In genomic region chr17:31008374-31009035, GRCh38 we compare ENCODE assay signal across 8 cellular contexts. TPM values are rescaled to one million over a fixed set of nuclear protein-coding genes. Genes with fewer than 3 reads are reported as not detected.
DNase-seq lines count a peak whose midpoint lies in the region; ATAC-seq and TF ChIP-seq lines count a peak whose summit lies in the region.

No MANE protein-coding gene starts in this region.

- TF ChIP-seq CTCF in right atrium auricular region (IDR thresholded peaks at IDR 0.05): no peak
- no peak for TF ChIP-seq CTCF in type B pancreatic cell (conservative IDR thresholded peaks at IDR 0.05)

- H3K27me3 Mint-ChIP-seq in type B pancreatic cell: peaks cover 24% of the 10 kb centered on the region

- peak; percentile 79 for DNase-seq in ELR (ENCODE audit: low read depth)
- peak; percentile 28 for DNase-seq in T follicular helper cell (ENCODE audit: low read depth)
- DNase-seq in right atrium auricular region (ENCODE audit: low spot score): peak; percentile 62
- DNase-seq in posterior cingulate gyrus: peak; percentile 36 to 91 (median 50)
- DNase-seq in type B pancreatic cell (ENCODE audit: extremely low spot score, unreplicated experiment): peak; percentile 76

- peak overlapping the region; percentile 89 for H3K4me3 Mint-ChIP-seq in type B pancreatic cell

- H3K4me1 ChIP-seq in right atrium auricular region: peaks cover 0 to 8% of the 10 kb centered on the region in 2 donors

- intact Hi-C loops in posterior cingulate gyrus (cut with DNase I): no loop called here

- peaks cover 14% of the 10 kb centered on the region for H3K4me1 Mint-ChIP-seq in type B pancreatic cell (ENCODE audit: unreplicated experiment)

- H3K27ac Mint-ChIP-seq in type B pancreatic cell: peak overlapping the region; percentile 89

- no peaks in the 10 kb centered on the region for H3K36me3 ChIP-seq in right atrium auricular region

- no peaks in the 10 kb centered on the region for H3K27me3 ChIP-seq in right atrium auricular region

- ATAC-seq in HG02885 (IDR thresholded peaks at IDR 0.05; ENCODE audit: poor library complexity, unreplicated experiment) (peak; percentile 59), HG03378 (IDR thresholded peaks at IDR 0.05; ENCODE audit: unreplicated experiment) (no peak)

- H3K4me3 ChIP-seq in right atrium auricular region: peak overlapping the region; percentile 67

- peaks cover 4% of the 10 kb centered on the region for H3K9me3 Mint-ChIP-seq in type B pancreatic cell

- H3K36me3 Mint-ChIP-seq in type B pancreatic cell: peaks cover 18% of the 10 kb centered on the region

- no peaks in the 10 kb centered on the region for H3K9me3 ChIP-seq in right atrium auricular region

- peak overlapping the region; percentile 70 for H3K27ac ChIP-seq in angular gyrus (ENCODE audit: low read depth, low read length)
- H3K27ac ChIP-seq in right atrium auricular region: peak overlapping the region; percentile 87 to 92

RNA-seq across cellular contexts. Expression of gene RNF135, which starts 37.7 kb away (rescaled TPM):
- total RNA-seq in right atrium auricular region (10 to 100 TPM in 1 of 2 donors, 1 to 10 TPM in 1; 6.9 to 13.1 TPM), type B pancreatic cell (ENCODE audit: low replicate concordance) (8.8 and 10.8 TPM in 2 replicates)

Comparison
In these comparisons a context has a peak if more than half of its experiments do, and no peak if none do; other contexts are left out.
1. DNase-seq: peak in every context shown above with its lines; median percentile 79 in ELR; 76 in type B pancreatic cell; 62 in right atrium auricular region; 50 in posterior cingulate gyrus; 28 in T follicular helper cell.